Comparison of ENCODE assay signal across 8 cellular contexts in the genomic region with DNA sequence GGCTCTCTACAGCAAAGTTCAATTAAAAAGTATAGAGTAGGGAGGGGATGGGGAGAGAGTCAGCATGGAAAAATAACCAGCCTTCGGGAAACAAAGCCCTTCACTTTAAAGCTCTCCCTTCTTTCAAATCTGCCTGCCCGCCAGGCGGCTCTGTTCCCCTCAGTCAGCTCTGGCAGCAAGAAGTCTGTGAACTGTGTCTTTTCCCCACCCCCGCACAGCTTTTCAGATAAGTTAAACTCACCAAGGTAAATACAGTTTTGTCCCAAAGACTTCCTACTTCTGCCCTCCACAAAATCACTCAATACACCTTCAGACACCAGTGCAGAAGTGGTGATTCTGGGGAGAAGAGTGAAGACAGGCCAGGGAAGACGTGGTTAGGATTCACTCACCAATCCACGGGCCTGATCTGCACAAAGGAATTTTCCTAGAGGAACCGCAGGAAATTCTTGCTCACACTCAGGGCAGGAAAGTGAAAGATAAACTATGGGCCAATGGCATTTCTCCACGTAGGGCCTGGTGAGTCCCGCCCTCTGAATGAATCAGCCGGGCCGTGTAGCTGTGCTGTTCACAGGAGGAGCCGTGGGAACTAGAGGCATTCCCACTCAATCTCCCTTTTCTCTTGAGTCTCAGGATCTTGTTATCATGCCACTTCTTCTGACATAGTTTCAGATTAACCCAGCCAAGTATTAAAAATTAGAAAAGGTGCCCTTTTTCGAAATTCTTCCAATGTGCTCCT. TPM values are rescaled to one million over a fixed set of nuclear protein-coding genes. Genes with fewer than 3 reads are reported as not detected.
DNase-seq lines count a peak whose midpoint lies in the region; ATAC-seq and TF ChIP-seq lines count a peak whose summit lies in the region.

A gene with protein sequence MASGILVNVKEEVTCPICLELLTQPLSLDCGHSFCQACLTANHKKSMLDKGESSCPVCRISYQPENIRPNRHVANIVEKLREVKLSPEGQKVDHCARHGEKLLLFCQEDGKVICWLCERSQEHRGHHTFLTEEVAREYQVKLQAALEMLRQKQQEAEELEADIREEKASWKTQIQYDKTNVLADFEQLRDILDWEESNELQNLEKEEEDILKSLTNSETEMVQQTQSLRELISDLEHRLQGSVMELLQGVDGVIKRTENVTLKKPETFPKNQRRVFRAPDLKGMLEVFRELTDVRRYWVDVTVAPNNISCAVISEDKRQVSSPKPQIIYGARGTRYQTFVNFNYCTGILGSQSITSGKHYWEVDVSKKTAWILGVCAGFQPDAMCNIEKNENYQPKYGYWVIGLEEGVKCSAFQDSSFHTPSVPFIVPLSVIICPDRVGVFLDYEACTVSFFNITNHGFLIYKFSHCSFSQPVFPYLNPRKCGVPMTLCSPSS (minus strand): TSS at position 448 of the 736 bp plus-strand sequence. CDS start 4,897 bp downstream, outside the sequence.

- no peaks in the 10 kb centered on the region for H3K27me3 ChIP-seq in kidney epithelial cell (ENCODE audit: control insufficient read depth, insufficient read depth, low read length)

- TF ChIP-seq CTCF in LNCAP (IDR thresholded peaks at IDR 0.05): peak; percentile 58
- TF ChIP-seq CTCF in kidney epithelial cell (IDR thresholded peaks at IDR 0.05; ENCODE audit: insufficient read depth, low read length, poor library complexity, severe bottlenecking): peak; percentile 77

- ATAC-seq in activated CD4-positive, CD25-positive, alpha-beta regulatory T cell treated with anti-CD3 and anti-CD28 coated beads, Interleukin-2, amount 50 U/mL, for 24 hours: peak; percentile 83 to 84

- peak; percentile 64 for DNase-seq in GDM1 (lab: John Stamatoyannopoulos, UW)
- DNase-seq in GOT3 (lab: John Stamatoyannopoulos, UW): peak; percentile 46
- peak; percentile 10 for DNase-seq in cerebellum (ENCODE audit: low spot score)
- DNase-seq in kidney epithelial cell (ENCODE audit: low read depth): peak; percentile 95
- peak; percentile 52 to 54 for DNase-seq in stimulated activated CD4-positive, alpha-beta T cell treated with anti-CD3 and anti-CD28 coated beads, Interleukin-1b, Interleukin-23, amount 100 ng/mL, for 1 hour (ENCODE audit: low read depth in 2 of 2)
- no peak for DNase-seq in NCI-H1105 treated with DMSO at 0.1 percent for 48 hours (lab: John Stamatoyannopoulos, UW)

- H3K4me3 ChIP-seq in kidney epithelial cell (ENCODE audit: low read depth, low read length): peak within 1 kb of the TSS; percentile 49

- H3K36me3 ChIP-seq in kidney epithelial cell (ENCODE audit: control insufficient read depth, insufficient read depth, low read length): no peaks in the 10 kb centered on the region

RNA-seq across cellular contexts. Expression of the gene that starts here (rescaled TPM):
- total RNA-seq in cerebellum (8.3 TPM), kidney epithelial cell (25.9 and 29.0 TPM in 2 replicates)
